8 cellular contexts compared by ENCODE assay signal in the genomic region with DNA sequence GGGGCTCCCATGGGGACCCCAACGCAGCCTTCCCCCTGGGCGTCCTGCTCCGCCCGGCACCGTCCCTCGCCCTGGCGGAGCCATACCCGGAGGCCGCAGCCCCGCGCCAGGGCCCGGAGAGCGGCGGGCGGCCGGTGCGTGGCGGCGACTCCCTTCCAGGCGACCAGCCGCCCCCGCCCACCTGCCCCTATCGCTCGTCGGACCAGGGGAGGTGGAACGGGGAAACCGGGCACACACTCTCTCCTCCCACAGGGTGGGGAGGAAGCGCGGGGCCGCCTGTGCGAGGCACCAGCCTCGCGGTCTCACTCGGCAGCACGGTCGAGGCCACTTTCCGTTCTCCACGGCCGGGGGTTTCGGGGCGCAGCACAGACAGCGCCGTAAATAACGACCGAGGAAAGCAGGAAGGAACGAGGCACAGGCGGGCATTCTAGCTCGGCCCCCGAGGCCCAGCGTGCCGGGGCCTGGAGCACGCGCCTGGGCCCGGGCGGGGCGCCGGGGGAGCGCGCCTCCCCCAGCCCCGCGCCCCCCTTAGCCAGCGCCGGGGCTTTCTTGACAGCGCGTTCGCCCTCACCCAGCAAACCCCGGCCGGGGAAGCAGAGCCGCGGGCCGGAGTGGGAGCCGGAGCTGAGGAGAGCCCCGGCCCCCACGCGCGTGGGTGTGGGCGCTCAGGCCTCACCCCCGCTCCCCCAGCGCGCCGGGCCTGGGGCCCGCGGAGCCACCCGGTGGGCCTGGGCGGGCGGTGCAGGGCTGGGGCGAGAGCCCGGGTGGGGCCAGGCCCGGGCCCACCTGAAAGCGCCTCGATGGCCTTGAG. TPM values are rescaled to one million over a fixed set of nuclear protein-coding genes. Genes with fewer than 3 reads are reported as not detected.
A peak's percentile ranks its signal among the peaks of the same experiment; 100 is the strongest.
DNase-seq lines count a peak whose midpoint lies in the region; ATAC-seq, FAIRE-seq and TF ChIP-seq lines count a peak whose summit lies in the region.

No MANE protein-coding gene starts in this region.

- H3K9me1 ChIP-seq in keratinocyte (ENCODE audit: control insufficient read depth, extremely low read depth, insufficient read depth, low read length), result no peaks in the 10 kb centered on the region

- H3K4me3 ChIP-seq in OCI-LY3 (ENCODE audit: low read length) (peak overlapping the region; percentile 93), keratinocyte (ENCODE audit: control insufficient read depth in 2 of 3, extremely low read depth in 1 of 3, insufficient read depth in 2 of 3, low read depth in 1 of 3, low read length in 3 of 3) (peak overlapping the region; percentile 60 to 86 (median 66)), thoracic aorta (peak overlapping the region; percentile 61)

- no peak for FAIRE-seq in keratinocyte (lab: Jason Lieb, UNC)

- H4K20me1 ChIP-seq in OCI-LY3 (ENCODE audit: insufficient read depth, low read length), result peaks cover 32% of the 10 kb centered on the region
- H4K20me1 ChIP-seq in keratinocyte (ENCODE audit: control insufficient read depth, extremely low read depth, insufficient read depth, low read length), result no peaks in the 10 kb centered on the region

- peaks cover 14% of the 10 kb centered on the region for H3K36me3 ChIP-seq in OCI-LY3 (replicated peaks; ENCODE audit: low read depth, low read length)
- H3K36me3 ChIP-seq in keratinocyte (ENCODE audit: control insufficient read depth in 2 of 2, extremely low read depth in 1 of 2, insufficient read depth in 2 of 2, low read length in 2 of 2), result no peaks in the 10 kb centered on the region
- no peaks in the 10 kb centered on the region for H3K36me3 ChIP-seq in thoracic aorta

- H3K9me3 ChIP-seq in OCI-LY3 (ENCODE audit: insufficient read depth, low read length) (no peaks in the 10 kb centered on the region), keratinocyte (ENCODE audit: control insufficient read depth, low read depth, low read length) (no peaks in the 10 kb centered on the region), thoracic aorta (no peaks in the 10 kb centered on the region)

- H3K27ac ChIP-seq in OCI-LY3 (ENCODE audit: low read length) (peak overlapping the region; percentile 96), keratinocyte (ENCODE audit: control insufficient read depth, insufficient read depth, low read length) (peak overlapping the region; percentile 67), thoracic aorta (no peak overlapping the region)

- TF ChIP-seq CTCF in OCI-LY3 (IDR thresholded peaks at IDR 0.05; ENCODE audit: low read depth, low read length), result no peak
- no peak for TF ChIP-seq CTCF in keratinocyte (optimal IDR thresholded peaks at IDR 0.05 in 1 of 3, IDR thresholded peaks at IDR 0.05 in 1 of 3, conservative IDR thresholded peaks at IDR 0.05 in 1 of 3; ENCODE audit: extremely low read depth in 1 of 3, insufficient read depth in 2 of 3, low read length in 3 of 3)
- TF ChIP-seq CTCF in thoracic aorta (IDR thresholded peaks at IDR 0.05), result no peak

- H3K4me2 ChIP-seq in OCI-LY3 (ENCODE audit: low read length), result peak overlapping the region; percentile 92
- H3K4me2 ChIP-seq in keratinocyte (ENCODE audit: control insufficient read depth, extremely low read depth, insufficient read depth, low read depth, low read length), result peak overlapping the region; percentile 76

- H3K79me2 ChIP-seq in OCI-LY3 (ENCODE audit: low read length) (peaks cover 81% of the 10 kb centered on the region), keratinocyte (ENCODE audit: control insufficient read depth, insufficient read depth, low read length) (peaks cover 31% of the 10 kb centered on the region)

- H2AFZ ChIP-seq in OCI-LY3 (ENCODE audit: low read depth, low read length) (no peak overlapping the region), keratinocyte (ENCODE audit: control insufficient read depth, low read length) (peak overlapping the region; percentile 72)

- dilution Hi-C loops in keratinocyte (cut with MboI; ENCODE audit: extremely low pct_ligation_motif_present, low sequenced_read_pairs), result no loop called here

- H3K9ac ChIP-seq in OCI-LY3 (ENCODE audit: low read length), result peak overlapping the region; percentile 99
- peak overlapping the region; percentile 81 for H3K9ac ChIP-seq in keratinocyte (ENCODE audit: control insufficient read depth, extremely low read depth, insufficient read depth, low read length)

- H3K4me1 ChIP-seq in OCI-LY3 (ENCODE audit: low read length) (peaks cover 30% of the 10 kb centered on the region), keratinocyte (ENCODE audit: control insufficient read depth, extremely low read depth, insufficient read depth, low read length) (peaks cover 18% of the 10 kb centered on the region), thoracic aorta (ENCODE audit: control insufficient read depth in 1 of 2, low read depth in 2 of 2) (peaks cover 31 to 41% of the 10 kb centered on the region in 2 donors)

- H3K27me3 ChIP-seq in OCI-LY3 (ENCODE audit: low read depth, low read length) (no peaks in the 10 kb centered on the region), keratinocyte (ENCODE audit: control insufficient read depth, extremely low read depth, insufficient read depth, low read length) (peaks cover 58% of the 10 kb centered on the region), thoracic aorta (replicated peaks; ENCODE audit: insufficient read depth) (peaks cover 55% of the 10 kb centered on the region)

- peak in 5 of 6 experiments; percentile 19 to 40 (median 34) for DNase-seq in stimulated activated naive CD4-positive, alpha-beta T cell (lab: John Stamatoyannopoulos, UW)
- DNase-seq in stimulated activated naive CD4-positive, alpha-beta T cell treated with Interleukin-2 at 50 U/mL for 16 hours (lab: John Stamatoyannopoulos, UW), result no peak
- DNase-seq in astrocyte of the hippocampus (ENCODE audit: low read depth, low spot score) (peak; percentile 63), keratinocyte (ENCODE audit: low read depth, low spot score) (no peak), thoracic aorta (ENCODE audit: low spot score) (no peak), NCI-H1436 treated with DMSO at 0.1 percent for 48 hours (lab: John Stamatoyannopoulos, UW) (no peak)

- ATAC-seq in thoracic aorta (ENCODE audit: insufficient number of reproducible peaks, low FRiP score, low read depth) (no peak), GM18907 (IDR thresholded peaks at IDR 0.05; ENCODE audit: unreplicated experiment) (no peak)

RNA-seq across cellular contexts. Expression of a gene that starts 0.9 kb away (rescaled TPM):
- polyA plus RNA-seq in keratinocyte, result 13.8 to 22.3 TPM (median 18.9 TPM) in 3 replicates
- 10.3 TPM for polyA plus RNA-seq in keratinocyte (2011; ENCODE audit: low read depth)
- polyA plus RNA-seq in keratinocyte (2011; cell fraction: cytosol; rRNA removed), result 13.8 and 24.9 TPM in 2 replicates
- polyA plus RNA-seq in keratinocyte (2011; cell fraction: nucleus; rRNA removed), result 37.7 and 39.3 TPM in 2 replicates
- polyA plus RNA-seq in keratinocyte (2012; ENCODE audit: low replicate concordance), result 9.0 and 12.3 TPM in 2 replicates
- polyA minus RNA-seq in keratinocyte, result 19.7 to 35.3 TPM (median 34.1 TPM) in 3 replicates
- 24.7 TPM for polyA minus RNA-seq in keratinocyte (2011; cell fraction: cytosol; rRNA and poly(A)+ RNA removed)
- 29.8 and 57.0 TPM in 2 replicates for polyA minus RNA-seq in keratinocyte (2011; cell fraction: nucleus; rRNA and poly(A)+ RNA removed)
- 1 to 10 TPM in 1 of 2 donors, under 1 TPM in 1; 0.27 to 8.1 TPM for total RNA-seq in thoracic aorta

Comparison
In these comparisons a context has a peak if more than half of its experiments do, and no peak if none do; other contexts are left out.
1. DNase-seq: peak in stimulated activated naive CD4-positive, alpha-beta T cell (5 of 6) and astrocyte of the hippocampus (single experiment); none in stimulated activated naive CD4-positive, alpha-beta T cell treated with Interleukin-2 at 50 U/mL for 16 hours (single experiment), keratinocyte (single experiment), thoracic aorta (single experiment) and NCI-H1436 treated with DMSO at 0.1 percent for 48 hours (single experiment).
2. H3K27ac ChIP-seq: peak in OCI-LY3 (single experiment) and keratinocyte (single experiment); none in thoracic aorta (0 of 2).
3. Peak in every context shown above with its lines, with median percentiles within 50 percentile points of each other: H3K4me3 ChIP-seq.